8 cellular contexts compared by ENCODE assay signal in the genomic region with DNA sequence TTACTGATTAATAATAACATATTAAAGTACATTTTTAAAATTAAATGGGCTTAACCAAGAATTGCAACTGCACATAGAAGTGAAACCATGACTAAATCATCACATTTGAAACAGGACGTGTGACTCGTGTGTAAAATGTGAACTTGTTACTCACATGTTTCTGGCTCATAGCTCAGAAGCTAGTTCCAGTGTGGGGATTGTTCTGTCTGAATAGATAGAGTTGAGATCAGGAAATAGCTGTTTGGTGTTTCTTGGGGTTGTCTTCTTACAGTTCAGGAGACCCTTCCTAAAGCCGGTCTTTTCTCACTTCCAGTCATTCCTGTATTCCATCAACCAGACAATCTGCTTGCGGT.
DNase-seq lines count a peak whose midpoint lies in the region; ATAC-seq and TF ChIP-seq lines count a peak whose summit lies in the region.
"Not testable (repeated sequence)": the region's sequence is repeated elsewhere in the genome, so short reads cannot be mapped to it uniquely, and the experiment has no call there.

No MANE protein-coding gene starts in this region.

- not testable (repeated sequence) for H3K27me3 Mint-ChIP-seq in T-helper 2 cell treated with Interferon-gamma antibody and Interleukin-4, amounts not matched to agents 5 μg/mL and 100 μg/mL, for 36 hours (ENCODE audit: low read depth); activated naive CD8-positive, alpha-beta T cell
- peaks cover 26 to 44% (median 40%) of the 10 kb centered on the region in 3 donors for H3K27me3 Mint-ChIP-seq in immature natural killer cell (ENCODE audit: low read depth in 3 of 3)

- H3K4me1 Mint-ChIP-seq in T-helper 2 cell treated with Interferon-gamma antibody and Interleukin-4, amounts not matched to agents 5 μg/mL and 100 μg/mL, for 36 hours (ENCODE audit: low read depth), result peaks cover 39% of the 10 kb centered on the region
- peaks cover 36% of the 10 kb centered on the region for H3K4me1 Mint-ChIP-seq in activated naive CD8-positive, alpha-beta T cell (ENCODE audit: low read depth)
- peaks cover 87 to 95% of the 10 kb centered on the region in 2 donors for H3K4me1 Mint-ChIP-seq in immature natural killer cell

- H3K27me3 ChIP-seq in vagina, result not testable (repeated sequence)

- not testable (repeated sequence) for H3K9me3 Mint-ChIP-seq in T-helper 2 cell treated with Interferon-gamma antibody and Interleukin-4, amounts not matched to agents 5 μg/mL and 100 μg/mL, for 36 hours; activated naive CD8-positive, alpha-beta T cell (ENCODE audit: low read depth); immature natural killer cell

- not testable (repeated sequence) for H3K9me3 ChIP-seq in vagina

- H3K4me1 ChIP-seq in vagina, result peaks cover 18% of the 10 kb centered on the region

- not testable (repeated sequence) for H3K4me3 Mint-ChIP-seq in T-helper 2 cell treated with Interferon-gamma antibody and Interleukin-4, amounts not matched to agents 5 μg/mL and 100 μg/mL, for 36 hours
- H3K4me3 Mint-ChIP-seq in activated naive CD8-positive, alpha-beta T cell, result peak overlapping the region; percentile 2
- H3K4me3 Mint-ChIP-seq in immature natural killer cell, result peak overlapping the region; percentile 60 to 90 (median 69)

- H3K4me3 ChIP-seq in GM12865 (ENCODE audit: low read depth, low read length); epithelial cell of esophagus (ENCODE audit: low read length); vagina: not testable (repeated sequence)

- not testable (repeated sequence) for H3K36me3 ChIP-seq in vagina

- peaks cover 45% of the 10 kb centered on the region for H3K36me3 Mint-ChIP-seq in T-helper 2 cell treated with Interferon-gamma antibody and Interleukin-4, amounts not matched to agents 5 μg/mL and 100 μg/mL, for 36 hours (ENCODE audit: low read depth)
- not testable (repeated sequence) for H3K36me3 Mint-ChIP-seq in activated naive CD8-positive, alpha-beta T cell
- H3K36me3 Mint-ChIP-seq in immature natural killer cell, result peaks cover 29 to 44% (median 31%) of the 10 kb centered on the region in 3 donors

- H3K27ac ChIP-seq in vagina, result peak overlapping the region; percentile 79

- ATAC-seq in HG03159 (IDR thresholded peaks at IDR 0.05; ENCODE audit: unreplicated experiment), result peak; percentile 52

- peak; percentile 64 for DNase-seq in GM12865 (ENCODE audit: low read depth)
- peak; percentile 25 for DNase-seq in T-helper 2 cell treated with Interferon-gamma antibody and Interleukin-4, amounts not matched to agents 5 μg/mL and 100 μg/mL, for 36 hours (ENCODE audit: low spot score)
- DNase-seq in epithelial cell of esophagus (ENCODE audit: low read depth), result peak; percentile 57
- DNase-seq in immature natural killer cell, result peak in 2 of 3 donors; percentile 57 to 66
- peak; percentile 33 for DNase-seq in renal cortical epithelial cell (ENCODE audit: low read depth)
- not testable (repeated sequence) for DNase-seq in vagina (ENCODE audit: extremely low spot score in 2 of 2)

- intact Hi-C loops in vagina (cut with DNase I), result not testable (repeated sequence)

- not testable (repeated sequence) for TF ChIP-seq POLR2A in vagina (IDR thresholded peaks at IDR 0.05)

- TF ChIP-seq CTCF in GM12865 (IDR thresholded peaks at IDR 0.05; ENCODE audit: insufficient read depth, low read depth, low read length, missing control alignments); epithelial cell of esophagus (IDR thresholded peaks at IDR 0.05; ENCODE audit: insufficient read depth, low read depth, low read length, missing control alignments); vagina (IDR thresholded peaks at IDR 0.05): not testable (repeated sequence)

- not testable (repeated sequence) for H3K27ac Mint-ChIP-seq in T-helper 2 cell treated with Interferon-gamma antibody and Interleukin-4, amounts not matched to agents 5 μg/mL and 100 μg/mL, for 36 hours
- peak overlapping the region; percentile 69 for H3K27ac Mint-ChIP-seq in activated naive CD8-positive, alpha-beta T cell
- H3K27ac Mint-ChIP-seq in immature natural killer cell, result peak overlapping the region; percentile 97 to 100 (median 100)
